Comparison of ENCODE assay signal across 1 cellular context in the genomic region with DNA sequence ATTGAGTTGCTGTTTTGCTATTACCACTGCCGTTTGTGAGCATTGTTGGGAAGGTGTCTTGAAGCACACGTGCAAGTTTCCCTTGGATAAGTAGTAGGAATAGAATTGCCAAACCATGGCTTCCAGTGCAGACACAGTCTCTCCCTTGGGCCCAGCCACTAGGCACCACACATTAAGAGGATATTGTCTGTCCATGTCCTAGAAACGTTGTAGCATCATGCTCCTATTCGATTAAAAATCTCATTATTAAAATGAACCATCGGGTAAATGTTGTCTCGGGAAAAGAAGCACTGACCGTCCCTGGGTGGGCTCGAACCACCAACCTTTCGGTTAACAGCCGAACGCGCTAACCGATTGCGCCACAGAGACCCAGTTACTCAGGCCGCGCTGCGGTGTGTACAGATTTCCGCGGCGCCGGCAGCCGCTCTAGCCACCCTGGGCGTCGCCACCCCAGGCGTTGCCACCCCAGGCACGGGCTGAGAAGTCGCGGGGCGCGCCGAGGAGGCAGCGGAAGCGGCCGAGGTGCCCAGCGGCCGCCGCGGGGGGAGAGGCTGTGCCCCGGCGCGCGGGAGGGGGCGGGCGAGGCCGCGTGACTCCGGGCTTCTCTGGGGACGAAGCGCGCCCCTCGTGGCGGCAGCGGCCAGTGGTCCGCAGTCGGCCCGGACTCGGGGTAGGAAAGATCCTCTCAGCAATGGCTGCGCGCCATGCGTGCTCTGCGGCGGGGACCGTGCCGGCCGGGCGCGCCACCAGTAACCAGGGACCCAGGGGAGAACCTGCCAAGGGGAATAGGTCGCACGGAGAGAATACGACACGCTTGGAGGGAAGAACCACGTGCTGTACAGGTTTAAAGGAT.
A peak's percentile ranks its signal among the peaks of the same experiment; 100 is the strongest.
TF ChIP-seq lines count a peak whose summit lies in the region.

No MANE protein-coding gene starts in this region.

TF ChIP-seq in HepG2, 621 proteins besides CTCF, POLR2A, EP300 and RAD21 (continued from another document and continues in another):
- TF ChIP-seq, protein P1, sequence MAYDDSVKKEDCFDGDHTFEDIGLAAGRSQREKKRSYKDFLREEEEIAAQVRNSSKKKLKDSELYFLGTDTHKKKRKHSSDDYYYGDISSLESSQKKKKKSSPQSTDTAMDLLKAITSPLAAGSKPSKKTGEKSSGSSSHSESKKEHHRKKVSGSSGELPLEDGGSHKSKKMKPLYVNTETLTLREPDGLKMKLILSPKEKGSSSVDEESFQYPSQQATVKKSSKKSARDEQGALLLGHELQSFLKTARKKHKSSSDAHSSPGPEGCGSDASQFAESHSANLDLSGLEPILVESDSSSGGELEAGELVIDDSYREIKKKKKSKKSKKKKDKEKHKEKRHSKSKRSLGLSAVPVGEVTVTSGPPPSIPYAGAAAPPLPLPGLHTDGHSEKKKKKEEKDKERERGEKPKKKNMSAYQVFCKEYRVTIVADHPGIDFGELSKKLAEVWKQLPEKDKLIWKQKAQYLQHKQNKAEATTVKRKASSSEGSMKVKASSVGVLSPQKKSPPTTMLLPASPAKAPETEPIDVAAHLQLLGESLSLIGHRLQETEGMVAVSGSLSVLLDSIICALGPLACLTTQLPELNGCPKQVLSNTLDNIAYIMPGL (CRISPR knock-in tag; IDR thresholded peaks at IDR 0.05; ENCODE audit: borderline replicate concordance in 1 of 2, low read depth in 1 of 2) = peak; percentile 98 to 99
- peak; percentile 76 for TF ChIP-seq ZFY (CRISPR knock-in tag; IDR thresholded peaks at IDR 0.05)
- TF ChIP-seq SOX6 (IDR thresholded peaks at IDR 0.05) = no peak
- TF ChIP-seq SOX6 (CRISPR knock-in tag; IDR thresholded peaks at IDR 0.05) = peak; percentile 74
- no peak for TF ChIP-seq SIX1 (CRISPR knock-in tag; IDR thresholded peaks at IDR 0.05; ENCODE audit: borderline replicate concordance)
- no peak; the same call in 1 of the 2 replicates for TF ChIP-seq SRY (CRISPR knock-in tag; IDR thresholded peaks at IDR 0.05)
- TF ChIP-seq FOXJ3 (CRISPR knock-in tag; IDR thresholded peaks at IDR 0.05; ENCODE audit: borderline replicate concordance) = 0 out of 2 replicates have a peak, but pooled peaks have one; percentile 55
- peak; percentile 45; the same call in 1 of the 2 replicates for TF ChIP-seq ZNF225 (CRISPR knock-in tag; IDR thresholded peaks at IDR 0.05)
- peak; percentile 58; the same call in 1 of the 2 replicates for TF ChIP-seq CBX5 (CRISPR knock-in tag; IDR thresholded peaks at IDR 0.05; ENCODE audit: borderline replicate concordance)
- TF ChIP-seq PHF8 (CRISPR knock-in tag; IDR thresholded peaks at IDR 0.05) = peak; percentile 47
- TF ChIP-seq ARID2 (CRISPR knock-in tag; IDR thresholded peaks at IDR 0.05; ENCODE audit: borderline replicate concordance) = no peak
- TF ChIP-seq ZNF556 (CRISPR knock-in tag; IDR thresholded peaks at IDR 0.05; ENCODE audit: borderline replicate concordance) = peak; percentile 94
- TF ChIP-seq ZBTB7B (CRISPR knock-in tag; IDR thresholded peaks at IDR 0.05) = peak; percentile 41; the same call in 1 of the 2 replicates
- TF ChIP-seq, protein P2, sequence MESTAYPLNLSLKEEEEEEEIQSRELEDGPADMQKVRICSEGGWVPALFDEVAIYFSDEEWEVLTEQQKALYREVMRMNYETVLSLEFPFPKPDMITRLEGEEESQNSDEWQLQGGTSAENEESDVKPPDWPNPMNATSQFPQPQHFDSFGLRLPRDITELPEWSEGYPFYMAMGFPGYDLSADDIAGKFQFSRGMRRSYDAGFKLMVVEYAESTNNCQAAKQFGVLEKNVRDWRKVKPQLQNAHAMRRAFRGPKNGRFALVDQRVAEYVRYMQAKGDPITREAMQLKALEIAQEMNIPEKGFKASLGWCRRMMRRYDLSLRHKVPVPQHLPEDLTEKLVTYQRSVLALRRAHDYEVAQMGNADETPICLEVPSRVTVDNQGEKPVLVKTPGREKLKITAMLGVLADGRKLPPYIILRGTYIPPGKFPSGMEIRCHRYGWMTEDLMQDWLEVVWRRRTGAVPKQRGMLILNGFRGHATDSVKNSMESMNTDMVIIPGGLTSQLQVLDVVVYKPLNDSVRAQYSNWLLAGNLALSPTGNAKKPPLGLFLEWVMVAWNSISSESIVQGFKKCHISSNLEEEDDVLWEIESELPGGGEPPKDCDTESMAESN (CRISPR knock-in tag; conservative IDR thresholded peaks at IDR 0.05) = peak; percentile 92
- no peak for TF ChIP-seq ZNF251 (CRISPR knock-in tag; IDR thresholded peaks at IDR 0.05)
- no peak; the same call in none of the 2 replicates for TF ChIP-seq HDAC2 (CRISPR knock-in tag; IDR thresholded peaks at IDR 0.05)
- peak; percentile 87 for TF ChIP-seq HNRNPLL (IDR thresholded peaks at IDR 0.05; ENCODE audit: low read depth, low read length, poor library complexity, severe bottlenecking)
- TF ChIP-seq ZNF670 (CRISPR knock-in tag; IDR thresholded peaks at IDR 0.05; ENCODE audit: borderline replicate concordance) = no peak
- TF ChIP-seq, protein P3, sequence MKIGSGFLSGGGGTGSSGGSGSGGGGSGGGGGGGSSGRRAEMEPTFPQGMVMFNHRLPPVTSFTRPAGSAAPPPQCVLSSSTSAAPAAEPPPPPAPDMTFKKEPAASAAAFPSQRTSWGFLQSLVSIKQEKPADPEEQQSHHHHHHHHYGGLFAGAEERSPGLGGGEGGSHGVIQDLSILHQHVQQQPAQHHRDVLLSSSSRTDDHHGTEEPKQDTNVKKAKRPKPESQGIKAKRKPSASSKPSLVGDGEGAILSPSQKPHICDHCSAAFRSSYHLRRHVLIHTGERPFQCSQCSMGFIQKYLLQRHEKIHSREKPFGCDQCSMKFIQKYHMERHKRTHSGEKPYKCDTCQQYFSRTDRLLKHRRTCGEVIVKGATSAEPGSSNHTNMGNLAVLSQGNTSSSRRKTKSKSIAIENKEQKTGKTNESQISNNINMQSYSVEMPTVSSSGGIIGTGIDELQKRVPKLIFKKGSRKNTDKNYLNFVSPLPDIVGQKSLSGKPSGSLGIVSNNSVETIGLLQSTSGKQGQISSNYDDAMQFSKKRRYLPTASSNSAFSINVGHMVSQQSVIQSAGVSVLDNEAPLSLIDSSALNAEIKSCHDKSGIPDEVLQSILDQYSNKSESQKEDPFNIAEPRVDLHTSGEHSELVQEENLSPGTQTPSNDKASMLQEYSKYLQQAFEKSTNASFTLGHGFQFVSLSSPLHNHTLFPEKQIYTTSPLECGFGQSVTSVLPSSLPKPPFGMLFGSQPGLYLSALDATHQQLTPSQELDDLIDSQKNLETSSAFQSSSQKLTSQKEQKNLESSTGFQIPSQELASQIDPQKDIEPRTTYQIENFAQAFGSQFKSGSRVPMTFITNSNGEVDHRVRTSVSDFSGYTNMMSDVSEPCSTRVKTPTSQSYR (CRISPR knock-in tag; IDR thresholded peaks at IDR 0.05; ENCODE audit: borderline replicate concordance) = no peak
- TF ChIP-seq ZNF30 (CRISPR knock-in tag; IDR thresholded peaks at IDR 0.05) = 0 out of 2 replicates have a peak, but pooled peaks have one; percentile 71
- no peak for TF ChIP-seq PITX1 (CRISPR knock-in tag; IDR thresholded peaks at IDR 0.05)
- TF ChIP-seq RNF2 (conservative IDR thresholded peaks at IDR 0.05; ENCODE audit: low read depth) = peak; percentile 85; the same call in 1 of the 2 replicates
- TF ChIP-seq, protein P4, sequence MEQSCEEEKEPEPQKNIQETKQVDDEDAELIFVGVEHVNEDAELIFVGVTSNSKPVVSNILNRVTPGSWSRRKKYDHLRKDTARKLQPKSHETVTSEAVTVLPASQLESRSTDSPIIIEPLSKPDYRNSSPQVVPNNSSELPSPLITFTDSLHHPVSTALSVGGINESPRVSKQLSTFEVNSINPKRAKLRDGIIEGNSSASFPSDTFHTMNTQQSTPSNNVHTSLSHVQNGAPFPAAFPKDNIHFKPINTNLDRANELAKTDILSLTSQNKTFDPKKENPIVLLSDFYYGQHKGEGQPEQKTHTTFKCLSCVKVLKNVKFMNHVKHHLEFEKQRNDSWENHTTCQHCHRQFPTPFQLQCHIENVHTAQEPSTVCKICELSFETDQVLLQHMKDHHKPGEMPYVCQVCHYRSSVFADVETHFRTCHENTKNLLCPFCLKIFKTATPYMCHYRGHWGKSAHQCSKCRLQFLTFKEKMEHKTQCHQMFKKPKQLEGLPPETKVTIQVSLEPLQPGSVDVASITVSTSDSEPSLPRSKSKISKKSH (CRISPR knock-in tag; IDR thresholded peaks at IDR 0.05; ENCODE audit: borderline replicate concordance) = no peak; the same call in 1 of the 2 replicates
- peak in 1 of 2 experiments; percentile 78; a peak in 1 of 4 replicates for TF ChIP-seq KLF16 (CRISPR knock-in tag; IDR thresholded peaks at IDR 0.05)
- TF ChIP-seq, protein P5, sequence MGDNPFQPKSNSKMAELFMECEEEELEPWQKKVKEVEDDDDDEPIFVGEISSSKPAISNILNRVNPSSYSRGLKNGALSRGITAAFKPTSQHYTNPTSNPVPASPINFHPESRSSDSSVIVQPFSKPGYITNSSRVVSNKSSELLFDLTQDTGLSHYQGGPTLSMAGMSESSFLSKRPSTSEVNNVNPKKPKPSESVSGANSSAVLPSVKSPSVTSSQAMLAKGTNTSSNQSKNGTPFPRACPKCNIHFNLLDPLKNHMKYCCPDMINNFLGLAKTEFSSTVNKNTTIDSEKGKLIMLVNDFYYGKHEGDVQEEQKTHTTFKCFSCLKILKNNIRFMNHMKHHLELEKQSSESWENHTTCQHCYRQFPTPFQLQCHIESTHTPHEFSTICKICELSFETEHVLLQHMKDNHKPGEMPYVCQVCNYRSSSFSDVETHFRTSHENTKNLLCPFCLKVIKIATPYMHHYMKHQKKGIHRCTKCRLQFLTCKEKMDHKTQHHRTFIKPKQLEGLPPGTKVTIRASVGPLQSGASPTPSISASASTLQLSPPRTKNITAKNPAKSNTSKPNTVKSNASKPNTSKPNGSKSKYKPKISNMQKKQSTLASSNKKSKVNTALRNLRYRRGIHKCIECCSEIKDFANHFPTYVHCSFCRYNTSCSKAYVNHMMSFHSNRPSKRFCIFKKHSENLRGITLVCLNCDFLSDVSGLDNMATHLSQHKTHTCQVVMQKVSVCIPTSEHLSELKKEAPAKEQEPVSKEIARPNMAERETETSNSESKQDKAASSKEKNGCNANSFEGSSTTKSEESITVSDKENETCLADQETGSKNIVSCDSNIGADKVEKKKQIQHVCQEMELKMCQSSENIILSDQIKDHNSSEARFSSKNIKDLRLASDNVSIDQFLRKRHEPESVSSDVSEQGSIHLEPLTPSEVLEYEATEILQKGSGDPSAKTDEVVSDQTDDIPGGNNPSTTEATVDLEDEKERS (CRISPR knock-in tag; IDR thresholded peaks at IDR 0.05) = peak; percentile 54; the same call in 1 of the 2 replicates
- 0 out of 2 replicates have a peak, but pooled peaks have one; percentile 32 for TF ChIP-seq TOE1 (CRISPR knock-in tag; IDR thresholded peaks at IDR 0.05)
- TF ChIP-seq MEIS2 (CRISPR knock-in tag; IDR thresholded peaks at IDR 0.05) = peak; percentile 83; the same call in 1 of the 2 replicates
- TF ChIP-seq, protein P6, sequence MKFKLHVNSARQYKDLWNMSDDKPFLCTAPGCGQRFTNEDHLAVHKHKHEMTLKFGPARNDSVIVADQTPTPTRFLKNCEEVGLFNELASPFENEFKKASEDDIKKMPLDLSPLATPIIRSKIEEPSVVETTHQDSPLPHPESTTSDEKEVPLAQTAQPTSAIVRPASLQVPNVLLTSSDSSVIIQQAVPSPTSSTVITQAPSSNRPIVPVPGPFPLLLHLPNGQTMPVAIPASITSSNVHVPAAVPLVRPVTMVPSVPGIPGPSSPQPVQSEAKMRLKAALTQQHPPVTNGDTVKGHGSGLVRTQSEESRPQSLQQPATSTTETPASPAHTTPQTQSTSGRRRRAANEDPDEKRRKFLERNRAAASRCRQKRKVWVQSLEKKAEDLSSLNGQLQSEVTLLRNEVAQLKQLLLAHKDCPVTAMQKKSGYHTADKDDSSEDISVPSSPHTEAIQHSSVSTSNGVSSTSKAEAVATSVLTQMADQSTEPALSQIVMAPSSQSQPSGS (CRISPR knock-in tag; IDR thresholded peaks at IDR 0.05) = no peak; the same call in 1 of the 2 replicates
- TF ChIP-seq, protein P7, sequence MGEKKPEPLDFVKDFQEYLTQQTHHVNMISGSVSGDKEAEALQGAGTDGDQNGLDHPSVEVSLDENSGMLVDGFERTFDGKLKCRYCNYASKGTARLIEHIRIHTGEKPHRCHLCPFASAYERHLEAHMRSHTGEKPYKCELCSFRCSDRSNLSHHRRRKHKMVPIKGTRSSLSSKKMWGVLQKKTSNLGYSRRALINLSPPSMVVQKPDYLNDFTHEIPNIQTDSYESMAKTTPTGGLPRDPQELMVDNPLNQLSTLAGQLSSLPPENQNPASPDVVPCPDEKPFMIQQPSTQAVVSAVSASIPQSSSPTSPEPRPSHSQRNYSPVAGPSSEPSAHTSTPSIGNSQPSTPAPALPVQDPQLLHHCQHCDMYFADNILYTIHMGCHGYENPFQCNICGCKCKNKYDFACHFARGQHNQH (CRISPR knock-in tag; IDR thresholded peaks at IDR 0.05) = 0 out of 2 replicates have a peak, but pooled peaks have one; percentile 48
- TF ChIP-seq NBN (conservative IDR thresholded peaks at IDR 0.05) = no peak
- 0 out of 2 replicates have a peak, but pooled peaks have one; percentile 44 for TF ChIP-seq ZNF841 (CRISPR knock-in tag; IDR thresholded peaks at IDR 0.05; ENCODE audit: borderline replicate concordance)
- TF ChIP-seq, protein P8, sequence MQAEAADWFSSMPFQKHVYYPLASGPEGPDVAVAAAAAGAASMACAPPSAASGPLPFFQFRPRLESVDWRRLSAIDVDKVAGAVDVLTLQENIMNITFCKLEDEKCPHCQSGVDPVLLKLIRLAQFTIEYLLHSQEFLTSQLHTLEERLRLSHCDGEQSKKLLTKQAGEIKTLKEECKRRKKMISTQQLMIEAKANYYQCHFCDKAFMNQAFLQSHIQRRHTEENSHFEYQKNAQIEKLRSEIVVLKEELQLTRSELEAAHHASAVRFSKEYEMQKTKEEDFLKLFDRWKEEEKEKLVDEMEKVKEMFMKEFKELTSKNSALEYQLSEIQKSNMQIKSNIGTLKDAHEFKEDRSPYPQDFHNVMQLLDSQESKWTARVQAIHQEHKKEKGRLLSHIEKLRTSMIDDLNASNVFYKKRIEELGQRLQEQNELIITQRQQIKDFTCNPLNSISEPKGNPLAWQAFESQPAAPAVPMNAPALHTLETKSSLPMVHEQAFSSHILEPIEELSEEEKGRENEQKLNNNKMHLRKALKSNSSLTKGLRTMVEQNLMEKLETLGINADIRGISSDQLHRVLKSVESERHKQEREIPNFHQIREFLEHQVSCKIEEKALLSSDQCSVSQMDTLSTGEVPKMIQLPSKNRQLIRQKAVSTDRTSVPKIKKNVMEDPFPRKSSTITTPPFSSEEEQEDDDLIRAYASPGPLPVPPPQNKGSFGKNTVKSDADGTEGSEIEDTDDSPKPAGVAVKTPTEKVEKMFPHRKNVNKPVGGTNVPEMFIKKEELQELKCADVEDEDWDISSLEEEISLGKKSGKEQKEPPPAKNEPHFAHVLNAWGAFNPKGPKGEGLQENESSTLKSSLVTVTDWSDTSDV (CRISPR knock-in tag; IDR thresholded peaks at IDR 0.05) = no peak
- TF ChIP-seq MAFG (CRISPR knock-in tag; IDR thresholded peaks at IDR 0.05) = no peak
- TF ChIP-seq HNRNPK (IDR thresholded peaks at IDR 0.05; ENCODE audit: low read depth, low read length, poor library complexity, severe bottlenecking) = peak; percentile 53
- no peak; the same call in none of the 2 replicates for TF ChIP-seq ERF (CRISPR knock-in tag; IDR thresholded peaks at IDR 0.05)
- TF ChIP-seq MAFF (IDR thresholded peaks at IDR 0.05; ENCODE audit: low read depth, low read length) = no peak
- TF ChIP-seq ZNF768 (CRISPR knock-in tag; IDR thresholded peaks at IDR 0.05) = peak; percentile 68; the same call in 1 of the 2 replicates
- TF ChIP-seq DMAP1 (CRISPR knock-in tag; IDR thresholded peaks at IDR 0.05) = peak; percentile 26; the same call in 1 of the 2 replicates
- TF ChIP-seq, protein P9, sequence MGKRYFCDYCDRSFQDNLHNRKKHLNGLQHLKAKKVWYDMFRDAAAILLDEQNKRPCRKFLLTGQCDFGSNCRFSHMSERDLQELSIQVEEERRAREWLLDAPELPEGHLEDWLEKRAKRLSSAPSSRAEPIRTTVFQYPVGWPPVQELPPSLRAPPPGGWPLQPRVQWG (CRISPR knock-in tag; IDR thresholded peaks at IDR 0.05; ENCODE audit: borderline replicate concordance, low read depth) = no peak
- no peak for TF ChIP-seq AKAP8 (CRISPR knock-in tag; IDR thresholded peaks at IDR 0.05)
- 0 out of 2 replicates have a peak, but pooled peaks have one; percentile 57 for TF ChIP-seq ZNF678 (CRISPR knock-in tag; IDR thresholded peaks at IDR 0.05)
